In the genomic region with DNA sequence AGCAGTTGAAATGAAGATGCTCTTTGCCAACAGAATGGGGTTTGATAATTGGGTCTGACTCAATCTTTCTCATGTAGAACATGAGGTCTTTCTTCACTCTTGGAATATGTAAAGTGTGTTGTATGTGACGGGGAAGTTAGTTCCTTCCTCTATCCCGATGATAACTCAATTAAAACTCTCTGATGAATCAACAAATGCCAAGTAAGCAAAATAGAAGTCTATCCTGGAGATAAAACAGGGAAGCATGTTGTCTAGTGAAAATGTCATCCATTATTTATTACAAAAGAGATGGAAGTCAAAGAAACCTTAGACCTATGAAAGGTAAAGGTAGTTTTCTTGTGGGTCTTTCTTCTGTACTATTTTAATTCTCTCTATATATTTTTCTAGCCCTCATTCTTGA, we compare ENCODE assay signal across 8 cellular contexts.
"Had no signal": no experiment of that assay in that cellular context is flagged by ENCODE, and none has a peak within 500 bp of the region (broad histone marks: within the 10 kb centered on the region; RNA-seq: fewer than 3 reads in every experiment).

No MANE protein-coding gene starts in this region.

- H3K9me3 ChIP-seq: HAP-1 had no signal

- DNase-seq: GM23248, GOT3, H7, HFFc6, KG1 had no signal

- H3K4me1 ChIP-seq: HAP-1 had no signal

- H3K27ac ChIP-seq: GM23248, HL-60 had no signal

- H3K4me3 ChIP-seq: GM23248, HAP-1 had no signal

- H3K36me3 ChIP-seq: HAP-1 had no signal

- ATAC-seq: HCT116 had no signal

- H3K9ac ChIP-seq: GM23248 had no signal

- H2AFZ ChIP-seq: GM23248 had no signal
